ENCODE assay signal across 9 cellular contexts in genomic region chr5:52560366-52560765, GRCh38.
A peak's percentile ranks its signal among the peaks of the same experiment; 100 is the strongest.
DNase-seq lines count a peak whose midpoint lies in the region; ATAC-seq and TF ChIP-seq lines count a peak whose summit lies in the region.
"Had no signal": no experiment of that assay in that cellular context is flagged by ENCODE, and none has a peak within 500 bp of the region (broad histone marks: within the 10 kb centered on the region; RNA-seq: fewer than 3 reads in every experiment).

No MANE protein-coding gene starts in this region.

- H3K4me3 Mint-ChIP-seq in H9 (no peak overlapping the region), natural killer cell (no peak overlapping the region)

- no peaks in the 10 kb centered on the region for H3K23me2 ChIP-seq in H9 (ENCODE audit: insufficient read length, low read depth, low read length, poor library complexity, severe bottlenecking)

- H4K5ac ChIP-seq in H9 (ENCODE audit: insufficient read length, low read depth, low read length), result no peak overlapping the region

- H3K79me2 ChIP-seq in H9 (ENCODE audit: insufficient read depth, low read length), result no peaks in the 10 kb centered on the region

- H2AFZ ChIP-seq in H9 (ENCODE audit: low read length), result no peak overlapping the region

- H3T11ph ChIP-seq in H9 (ENCODE audit: low read length), result no peak overlapping the region

- H3K27me3 ChIP-seq in H9 (ENCODE audit: insufficient read depth, low read length) (no peaks in the 10 kb centered on the region), prostate gland (replicated peaks; ENCODE audit: insufficient read depth) (no peaks in the 10 kb centered on the region), body of pancreas (no peaks in the 10 kb centered on the region)

- H3K27me3 Mint-ChIP-seq in H9 (ENCODE audit: low read depth) (no peaks in the 10 kb centered on the region), natural killer cell (ENCODE audit: low read depth in 2 of 2) (no peaks in the 10 kb centered on the region)

- ATAC-seq in body of pancreas (no peak), left lobe of liver (no peak), natural killer cell (no peak)
- ATAC-seq: mucosa of descending colon had no signal

- H3K36me3 ChIP-seq in prostate gland, result no peaks in the 10 kb centered on the region
- H3K36me3 ChIP-seq in body of pancreas (replicated peaks in 1 of 2; ENCODE audit: insufficient read depth in 1 of 2, low read depth in 2 of 2), result no peaks in the 10 kb centered on the region

- H3K4ac ChIP-seq in H9 (ENCODE audit: low read depth, low read length), result no peak overlapping the region

- H3K27ac Mint-ChIP-seq in H9, result no peak overlapping the region
- H3K27ac Mint-ChIP-seq in natural killer cell, result no peak overlapping the region

- H3K36me3 Mint-ChIP-seq in H9 (ENCODE audit: insufficient read depth in 1 of 3, low read depth in 3 of 3) (no peaks in the 10 kb centered on the region; a peak in 1 of 7 replicates), natural killer cell (no peaks in the 10 kb centered on the region)

- H2BK15ac ChIP-seq in H9 (ENCODE audit: low read depth, low read length), result no peak overlapping the region

- H3K23ac ChIP-seq in H9 (ENCODE audit: insufficient read length, low read depth, low read length), result no peak overlapping the region

- H3K4me2 ChIP-seq in H9 (ENCODE audit: insufficient read depth, insufficient read length, low read length), result no peak overlapping the region

- no peak overlapping the region for H2BK5ac ChIP-seq in H9 (ENCODE audit: insufficient read length, low read length)

- H2BK12ac ChIP-seq in H9 (ENCODE audit: insufficient read length, low read depth, low read length), result no peak overlapping the region

- no peak overlapping the region for H3K18ac ChIP-seq in H9 (ENCODE audit: insufficient read length, low read depth, low read length)

- no peak overlapping the region for H3K27ac ChIP-seq in H9 (ENCODE audit: insufficient read length, low read depth, low read length)
- no peak overlapping the region for H3K27ac ChIP-seq in prostate gland
- H3K27ac ChIP-seq in body of pancreas, result no peak overlapping the region

- H2AK5ac ChIP-seq in H9 (ENCODE audit: insufficient read length, low read length), result no peak overlapping the region

- no peak overlapping the region for H3K14ac ChIP-seq in H9 (ENCODE audit: insufficient read depth, low read length)

- H3K9me3 ChIP-seq in H9 (ENCODE audit: control insufficient read depth, low read depth, low read length), result no peaks in the 10 kb centered on the region
- H3K9me3 ChIP-seq in prostate gland, result no peaks in the 10 kb centered on the region
- no peaks in the 10 kb centered on the region for H3K9me3 ChIP-seq in body of pancreas
- H3K9me3 ChIP-seq: mucosa of descending colon had no signal

- H3K4me3 ChIP-seq in prostate gland (no peak overlapping the region), body of pancreas (no peak overlapping the region)
- H3K4me3 ChIP-seq: mucosa of descending colon had no signal

- no peaks in the 10 kb centered on the region for H3K4me1 ChIP-seq in H9 (ENCODE audit: insufficient read depth, low read length)
- H3K4me1 ChIP-seq in prostate gland (replicated peaks), result no peaks in the 10 kb centered on the region
- no peaks in the 10 kb centered on the region for H3K4me1 ChIP-seq in body of pancreas

- H3K9ac ChIP-seq in H9 (ENCODE audit: extremely low read depth, insufficient read length, low read length), result no peak overlapping the region

- DNase-seq in H9, result no peak
- peak; percentile 24 for DNase-seq in NCI-H2029 treated with DMSO at 0.1 percent for 48 hours (lab: John Stamatoyannopoulos, UW)
- DNase-seq in amniotic epithelial cell (ENCODE audit: low read depth), result peak; percentile 3
- DNase-seq in prostate gland (ENCODE audit: low spot score), result no peak
- DNase-seq in body of pancreas, result no peak
- DNase-seq in left lobe of liver (ENCODE audit: low spot score), result no peak
- no peak for DNase-seq in natural killer cell
- DNase-seq in SIG-M5 (lab: John Stamatoyannopoulos, UW), result no peak
- DNase-seq: mucosa of descending colon had no signal

- no peak overlapping the region for H4K8ac ChIP-seq in H9 (replicated peaks; ENCODE audit: insufficient read length, low read depth, low read length)

- no peaks in the 10 kb centered on the region for H4K20me1 ChIP-seq in H9 (ENCODE audit: control insufficient read depth, insufficient read depth, insufficient read length)

- no peak overlapping the region for H2BK120ac ChIP-seq in H9 (ENCODE audit: low read depth, low read length, poor library complexity, severe bottlenecking)

- H3K56ac ChIP-seq in H9 (ENCODE audit: insufficient read length, low read depth, low read length), result no peak overlapping the region

- H3K9me3 Mint-ChIP-seq in H9, result no peaks in the 10 kb centered on the region
- H3K9me3 Mint-ChIP-seq in natural killer cell, result peaks cover 3 to 8% of the 10 kb centered on the region in 2 donors

- H4K91ac ChIP-seq in H9 (ENCODE audit: insufficient read length, low read depth, low read length), result no peak overlapping the region

- intact Hi-C loops in prostate gland (cut with DNase I), result no loop called here
- intact Hi-C loops in body of pancreas (cut with DNase I), result no loop called here
- intact Hi-C loops in natural killer cell (cut with micrococcal nuclease), result loop anchor here (5.0 kb wide), 1 partner anchor 1598 kb away; no protein-coding TSS in a partner anchor

- peak; percentile 27; the same call in 2 of the 3 replicates for TF ChIP-seq CTCF in H9 (conservative IDR thresholded peaks at IDR 0.05)
- TF ChIP-seq CTCF in prostate gland (IDR thresholded peaks at IDR 0.05), result peak in 3 of 4 experiments; percentile 9 to 45 (median 23)
- TF ChIP-seq CTCF in body of pancreas (IDR thresholded peaks at IDR 0.05), result no peak
- no peak for TF ChIP-seq CTCF in natural killer cell (IDR thresholded peaks at IDR 0.05)

- no peaks in the 10 kb centered on the region for H3K4me1 Mint-ChIP-seq in H9
- no peaks in the 10 kb centered on the region for H3K4me1 Mint-ChIP-seq in natural killer cell

- no peaks in the 10 kb centered on the region for H3K79me1 ChIP-seq in H9 (ENCODE audit: insufficient read depth, low read depth, low read length, poor library complexity, severe bottlenecking)

- no peak overlapping the region for H2BK20ac ChIP-seq in H9 (ENCODE audit: low read depth, low read length, poor library complexity, severe bottlenecking)

- no CpG with 5 or more reads among the region's 1 CpG for WGBS in H9 (ENCODE audit: extremely low coverage, insufficient read length, low lambda C conversion rate)
- WGBS in prostate gland, result 6% methylated on average over 1 of the region's 1 CpG
- WGBS in body of pancreas, 2 donors, result 0 to 7% methylated on average over 1 of the region's 1 CpG

- TF ChIP-seq POLR2A in prostate gland (IDR thresholded peaks at IDR 0.05) (no peak), body of pancreas (IDR thresholded peaks at IDR 0.05) (no peak)

Comparison
In these comparisons a context has a peak if more than half of its experiments do, and no peak if none do; other contexts are left out.
1. DNase-seq: peak in NCI-H2029 treated with DMSO at 0.1 percent for 48 hours (single experiment) and amniotic epithelial cell (single experiment); none in H9 (single experiment), prostate gland (single experiment), body of pancreas (0 of 4), left lobe of liver (single experiment), natural killer cell (single experiment) and SIG-M5 (single experiment).
2. CTCF ChIP-seq: peak in H9 (single experiment) and prostate gland (3 of 4); none in body of pancreas (0 of 7) and natural killer cell (single experiment).